In genomic region chr7:130940907-130941306, GRCh38 we compare ENCODE assay signal across 9 cellular contexts.
DNase-seq lines count a peak whose midpoint lies in the region; ATAC-seq and TF ChIP-seq lines count a peak whose summit lies in the region.
"Had no signal": no experiment of that assay in that cellular context is flagged by ENCODE, and none has a peak within 500 bp of the region (broad histone marks: within the 10 kb centered on the region; RNA-seq: fewer than 3 reads in every experiment).

No MANE protein-coding gene starts in this region.

- H3K4me1 Mint-ChIP-seq in naive thymus-derived CD4-positive, alpha-beta T cell, result peaks cover 69 to 97% (median 92%) of the 10 kb centered on the region in 7 donors
- peaks cover 27% of the 10 kb centered on the region for H3K4me1 Mint-ChIP-seq in endodermal cell

- H3K4me1 ChIP-seq in naive thymus-derived CD4-positive, alpha-beta T cell (ENCODE audit: control insufficient read depth in 2 of 2, insufficient read depth in 2 of 2, low read length in 2 of 2), result peaks cover 58 to 64% of the 10 kb centered on the region in 2 donors
- H3K4me1 ChIP-seq in endodermal cell (ENCODE audit: control insufficient read depth, insufficient read depth, low read length), result peaks cover 3% of the 10 kb centered on the region

- POLR2A ChIA-PET in naive thymus-derived CD4-positive, alpha-beta T cell (lab: Charles Lee), result interaction anchor here (0.6 to 1.6 kb wide), 4 partner anchors 10 to 388 kb away, joined by 3 to 12 read pairs (median 3); no protein-coding TSS in a partner anchor

- no peaks in the 10 kb centered on the region for H3K9me3 Mint-ChIP-seq in naive thymus-derived CD4-positive, alpha-beta T cell
- no peaks in the 10 kb centered on the region for H3K9me3 Mint-ChIP-seq in endodermal cell

- peak overlapping the region; percentile 72 to 90 (median 84) for H3K4me3 Mint-ChIP-seq in naive thymus-derived CD4-positive, alpha-beta T cell
- H3K4me3 Mint-ChIP-seq in endodermal cell, result no peak overlapping the region

- H3K4me3 ChIP-seq in AG10803 (ENCODE audit: low read length) (peak overlapping the region; percentile 61), NB4 (ENCODE audit: low read depth, low read length) (peak overlapping the region; percentile 35), choroid plexus epithelial cell (ENCODE audit: low read depth, low read length) (peak overlapping the region; percentile 58), endodermal cell (ENCODE audit: low read length) (no peak overlapping the region)
- peak overlapping the region; percentile 41 for H3K4me3 ChIP-seq in naive thymus-derived CD4-positive, alpha-beta T cell (ENCODE audit: low read length)
- H3K4me3 ChIP-seq: cardiac muscle cell had no signal

- H3K36me3 Mint-ChIP-seq in naive thymus-derived CD4-positive, alpha-beta T cell, result peaks cover 7 to 35% (median 27%) of the 10 kb centered on the region in 5 donors
- no peaks in the 10 kb centered on the region for H3K36me3 Mint-ChIP-seq in endodermal cell (ENCODE audit: low read depth)

- no peak for ATAC-seq in naive thymus-derived CD4-positive, alpha-beta T cell

- peak overlapping the region; percentile 78 for H3K27ac ChIP-seq in naive thymus-derived CD4-positive, alpha-beta T cell (ENCODE audit: low read depth, low read length)
- no peak overlapping the region for H3K27ac ChIP-seq in endodermal cell (ENCODE audit: low read depth, low read length)
- H3K27ac ChIP-seq: cardiac muscle cell had no signal

- peak overlapping the region in 8 of 9 donors; percentile 83 to 96 (median 93) for H3K27ac Mint-ChIP-seq in naive thymus-derived CD4-positive, alpha-beta T cell
- no peak overlapping the region for H3K27ac Mint-ChIP-seq in endodermal cell

- DNase-seq in AG10803 (ENCODE audit: low read depth), result no peak
- no peak for DNase-seq in NB4 (ENCODE audit: low read depth)
- DNase-seq in choroid plexus epithelial cell (ENCODE audit: low read depth), result no peak
- no peak for DNase-seq in naive thymus-derived CD4-positive, alpha-beta T cell
- no peak for DNase-seq in endodermal cell
- DNase-seq in 8988T, result no peak
- DNase-seq in NCI-H226, result no peak
- no peak for DNase-seq in inferior parietal cortex (ENCODE audit: extremely low spot score)

- intact Hi-C loops in naive thymus-derived CD4-positive, alpha-beta T cell (cut with micrococcal nuclease), result no loop called here

- H3K27me3 ChIP-seq in naive thymus-derived CD4-positive, alpha-beta T cell (ENCODE audit: control insufficient read depth in 2 of 2, insufficient read depth in 2 of 2, low read length in 2 of 2), result no peaks in the 10 kb centered on the region
- no peaks in the 10 kb centered on the region for H3K27me3 ChIP-seq in endodermal cell (ENCODE audit: control insufficient read depth, insufficient read depth, low read length, poor library complexity, severe bottlenecking)
- H3K27me3 ChIP-seq: cardiac muscle cell had no signal

- WGBS in endodermal cell (ENCODE audit: insufficient coverage in 1 of 2, insufficient read length in 1 of 2), 2 experiments, result 78 to 83% methylated on average over 5 to 6 of the region's 7 CpGs

- TF ChIP-seq CTCF in AG10803 (conservative IDR thresholded peaks at IDR 0.05; ENCODE audit: low read length) (no peak), NB4 (IDR thresholded peaks at IDR 0.05; ENCODE audit: low read depth, low read length) (no peak), choroid plexus epithelial cell (conservative IDR thresholded peaks at IDR 0.05; ENCODE audit: low read depth, low read length) (no peak), endodermal cell (conservative IDR thresholded peaks at IDR 0.05) (no peak)

- H3K9me3 ChIP-seq in naive thymus-derived CD4-positive, alpha-beta T cell (ENCODE audit: control insufficient read depth in 2 of 3, low read length in 3 of 3), result no peaks in the 10 kb centered on the region
- no peaks in the 10 kb centered on the region for H3K9me3 ChIP-seq in endodermal cell (ENCODE audit: control insufficient read depth, low read length)

- H3K27me3 Mint-ChIP-seq in naive thymus-derived CD4-positive, alpha-beta T cell, result no peaks in the 10 kb centered on the region
- H3K27me3 Mint-ChIP-seq in endodermal cell (ENCODE audit: insufficient read depth), result no peaks in the 10 kb centered on the region

- H3K36me3 ChIP-seq in naive thymus-derived CD4-positive, alpha-beta T cell (ENCODE audit: control insufficient read depth in 2 of 3, insufficient read depth in 3 of 3, low read length in 3 of 3), result peaks cover 0 to 11% (median 0%) of the 10 kb centered on the region in 3 experiments
- no peaks in the 10 kb centered on the region for H3K36me3 ChIP-seq in endodermal cell (ENCODE audit: control insufficient read depth, insufficient read depth, low read length)
- H3K36me3 ChIP-seq: cardiac muscle cell had no signal

- CTCF ChIA-PET in naive thymus-derived CD4-positive, alpha-beta T cell (lab: Charles Lee), result no interaction called here

- H3K9ac ChIP-seq in endodermal cell (ENCODE audit: extremely low read depth, low read length, poor library complexity, severe bottlenecking), result no peak overlapping the region

- TF ChIP-seq POLR2A in NB4 (IDR thresholded peaks at IDR 0.05; ENCODE audit: extremely low read depth, insufficient read length), result no peak
